ENCODE assay signal across 18 cellular contexts in genomic region chr14:71332476-71332875, GRCh38. TPM values are rescaled to one million over a fixed set of nuclear protein-coding genes. Genes with fewer than 3 reads are reported as not detected.
DNase-seq lines count a peak whose midpoint lies in the region; ATAC-seq, FAIRE-seq and TF ChIP-seq lines count a peak whose summit lies in the region.
"Had no signal": no experiment of that assay in that cellular context is flagged by ENCODE, and none has a peak within 500 bp of the region (broad histone marks: within the 10 kb centered on the region; RNA-seq: fewer than 3 reads in every experiment).

No MANE protein-coding gene starts in this region.

- no peak for TF ChIP-seq CTCF in GM12878 (IDR thresholded peaks at IDR 0.05 in 2 of 3, conservative IDR thresholded peaks at IDR 0.05 in 1 of 3; ENCODE audit: control insufficient read depth in 2 of 3, extremely low read depth in 1 of 3, insufficient read depth in 1 of 3, low read depth in 3 of 3, low read length in 3 of 3)
- no peak for TF ChIP-seq CTCF in GM10248 (IDR thresholded peaks at IDR 0.05; ENCODE audit: control extremely low read depth, extremely low read depth, low read depth, missing control alignments)

- H3K9me3 Mint-ChIP-seq in activated CD4-positive, alpha-beta T cell treated with anti-CD3 and anti-CD28 coated beads, Interleukin-2, amount 10 ng/mL, durations not matched to agents 24 days and 14 days: peaks cover 13% of the 10 kb centered on the region
- peaks cover 9% of the 10 kb centered on the region for H3K9me3 Mint-ChIP-seq in activated T-helper 1 cell treated with anti-CD3 and anti-CD28 coated beads, Interleukin-12 subunit alpha, Interleukin-12 subunit beta, Interleukin-2, Interleukin-4 antibody, amounts not matched to agents 30 ng/mL and 10 ng/mL and 1 ng/mL, durations not matched to agents 14 hours and 24 hours and 36 hours

- peaks cover 37% of the 10 kb centered on the region for H3K4me1 ChIP-seq in GM12878 (ENCODE audit: control insufficient read depth, insufficient read depth, low read length)
- H3K4me1 ChIP-seq: HAP-1 had no signal

- H3K4me2 ChIP-seq in GM12878 (ENCODE audit: control insufficient read depth, insufficient read depth): no peak overlapping the region

- no TSS peak for BruUV-seq in GM12878 (replicated peaks; lab: Mats Ljungman, UMichigan)

- no peak overlapping the region for H3K4me3 ChIP-seq in GM12878
- H3K4me3 ChIP-seq: BLaER1, GM23248, HAP-1 had no signal

- peak overlapping the region; percentile 45 for H3K27ac Mint-ChIP-seq in activated CD4-positive, alpha-beta T cell treated with anti-CD3 and anti-CD28 coated beads, Interleukin-2, amount 10 ng/mL, durations not matched to agents 24 days and 14 days
- H3K27ac Mint-ChIP-seq in activated T-helper 1 cell treated with anti-CD3 and anti-CD28 coated beads, Interleukin-12 subunit alpha, Interleukin-12 subunit beta, Interleukin-2, Interleukin-4 antibody, amounts not matched to agents 30 ng/mL and 10 ng/mL and 1 ng/mL, durations not matched to agents 14 hours and 24 hours and 36 hours: peak overlapping the region; percentile 20
- H3K27ac Mint-ChIP-seq: CD14-positive monocyte; CD4-positive, alpha-beta memory T cell had no signal

- no peak for ATAC-seq in GM12878
- ATAC-seq in stimulated activated naive CD8-positive, alpha-beta T cell treated with anti-CD3 and anti-CD28 coated beads, Interleukin-15, Interleukin-2, amounts not matched to agents 100 U/mL and 50 U/mL, for 24 hours: peak; percentile 34
- no peak for ATAC-seq in GM19328 (IDR thresholded peaks at IDR 0.05; ENCODE audit: unreplicated experiment)
- no peak for ATAC-seq in HG03196 (IDR thresholded peaks at IDR 0.05; ENCODE audit: unreplicated experiment)

- no peak for FAIRE-seq in GM12878 (lab: Jason Lieb, UNC)

- no peak overlapping the region for H3K4me3 Mint-ChIP-seq in activated CD4-positive, alpha-beta T cell treated with anti-CD3 and anti-CD28 coated beads, Interleukin-2, amount 10 ng/mL, durations not matched to agents 24 days and 14 days
- H3K4me3 Mint-ChIP-seq in activated T-helper 1 cell treated with anti-CD3 and anti-CD28 coated beads, Interleukin-12 subunit alpha, Interleukin-12 subunit beta, Interleukin-2, Interleukin-4 antibody, amounts not matched to agents 30 ng/mL and 10 ng/mL and 1 ng/mL, durations not matched to agents 14 hours and 24 hours and 36 hours: no peak overlapping the region
- H3K4me3 Mint-ChIP-seq: CD14-positive monocyte; CD4-positive, alpha-beta memory T cell had no signal

- no peaks in the 10 kb centered on the region for H3K27me3 Mint-ChIP-seq in activated CD4-positive, alpha-beta T cell treated with anti-CD3 and anti-CD28 coated beads, Interleukin-2, amount 10 ng/mL, durations not matched to agents 24 days and 14 days
- no peaks in the 10 kb centered on the region for H3K27me3 Mint-ChIP-seq in activated T-helper 1 cell treated with anti-CD3 and anti-CD28 coated beads, Interleukin-12 subunit alpha, Interleukin-12 subunit beta, Interleukin-2, Interleukin-4 antibody, amounts not matched to agents 30 ng/mL and 10 ng/mL and 1 ng/mL, durations not matched to agents 14 hours and 24 hours and 36 hours (ENCODE audit: insufficient read depth)
- H3K27me3 Mint-ChIP-seq: CD4-positive, alpha-beta memory T cell had no signal

- no peak for DNase-seq in activated CD4-positive, alpha-beta T cell treated with anti-CD3 and anti-CD28 coated beads, Interleukin-2, amount 10 ng/mL, durations not matched to agents 24 days and 14 days
- no peak for DNase-seq in activated CD4-positive, alpha-beta T cell treated with anti-CD3 and anti-CD28 coated beads, Interleukin-2, amount 50 U/mL, for 4 hours
- no peak for DNase-seq in activated T-helper 1 cell treated with anti-CD3 and anti-CD28 coated beads, Interleukin-12 subunit alpha, Interleukin-12 subunit beta, Interleukin-2, Interleukin-4 antibody, amounts not matched to agents 30 ng/mL and 10 ng/mL and 1 ng/mL, durations not matched to agents 14 hours and 24 hours and 36 hours (ENCODE audit: low spot score)
- DNase-seq in GM12878 (ENCODE audit: low read depth, low spot score): no peak
- no peak for DNase-seq in stimulated activated naive CD8-positive, alpha-beta T cell treated with anti-CD3 and anti-CD28 coated beads, Interleukin-15, Interleukin-2, amounts not matched to agents 100 U/mL and 50 U/mL, for 24 hours
- no peak for DNase-seq in GM10248 (ENCODE audit: extremely low spot score)
- DNase-seq: 8988T; CD4-positive, alpha-beta memory T cell; DMS153; DMS79; GDM1; GM23248 had no signal

- no peak overlapping the region for H3K9ac ChIP-seq in GM12878 (ENCODE audit: control insufficient read depth, insufficient read depth, low read length)
- H3K9ac ChIP-seq: BLaER1, GM23248 had no signal

- H3K9me3 ChIP-seq in GM12878 (replicated peaks; ENCODE audit: control insufficient read depth, insufficient read depth, low read length): peaks cover 11% of the 10 kb centered on the region
- H3K9me3 ChIP-seq: HAP-1 had no signal

- peaks cover 2% of the 10 kb centered on the region in 2 experiments; a peak in 2 of 4 replicates for H3K36me3 ChIP-seq in GM12878 (ENCODE audit: control insufficient read depth in 2 of 2, insufficient read depth in 2 of 2, low read length in 1 of 2)
- H3K36me3 ChIP-seq: HAP-1 had no signal

- RAD21 ChIA-PET in GM12878 (lab: Charles Lee; ENCODE audit: unreplicated experiment): interaction anchor here (1.1 to 1.3 kb wide), 2 partner anchors 31 to 98 kb away, joined by 3 to 6 read pairs; no protein-coding TSS in a partner anchor

- no peak for TF ChIP-seq POLR2A in GM12878 (IDR thresholded peaks at IDR 0.05; ENCODE audit: low read depth, low read length)

- no peaks in the 10 kb centered on the region for H4K20me1 ChIP-seq in GM12878 (ENCODE audit: control insufficient read depth, insufficient read depth)
- H4K20me1 ChIP-seq: BLaER1 had no signal

- intact Hi-C loops in activated CD4-positive, alpha-beta T cell treated with anti-CD3 and anti-CD28 coated beads, Interleukin-2, amount 10 ng/mL, durations not matched to agents 24 days and 14 days (cut with micrococcal nuclease): loop anchor here (1.0 to 5.0 kb wide), 7 partner anchors 8 to 223 kb away; partner anchors contain the start of gene SIPA1L1
- intact Hi-C loops in activated T-helper 1 cell treated with anti-CD3 and anti-CD28 coated beads, Interleukin-12 subunit alpha, Interleukin-12 subunit beta, Interleukin-2, Interleukin-4 antibody, amounts not matched to agents 30 ng/mL and 10 ng/mL and 1 ng/mL, durations not matched to agents 14 hours and 24 hours and 36 hours (cut with micrococcal nuclease): loop anchor here (1.0 to 2.0 kb wide), 11 partner anchors 12 to 310 kb away; partner anchors contain the start of gene SIPA1L1
- intact Hi-C loops in GM12878 (cut with micrococcal nuclease; ENCODE audit: unreplicated experiment): no loop called here

- H2AFZ ChIP-seq in GM12878 (ENCODE audit: control insufficient read depth, low read depth, low read length): no peak overlapping the region
- H2AFZ ChIP-seq: GM23248 had no signal

- SMC1A ChIA-PET in GM12878 (lab: Charles Lee; ENCODE audit: uncharacterized antibody, unreplicated experiment): interaction anchor here (0.6 to 2.9 kb wide), 7 partner anchors 10 to 120 kb away, joined by 3 to 11 read pairs (median 3); no protein-coding TSS in a partner anchor

- CTCF ChIA-PET in GM12878 (lab: Yijun Ruan, JAX) (interaction anchor here (0.6 to 1.0 kb wide), 3 partner anchors 10 to 107 kb away, joined by 3 read pairs; no protein-coding TSS in a partner anchor), GM10248 (lab: Yijun Ruan, JAX) (interaction anchor here (0.7 to 2.9 kb wide), 3 partner anchors 10 to 262 kb away, joined by 3 to 11 read pairs (median 3); no protein-coding TSS in a partner anchor)

- H3K27me3 ChIP-seq in GM12878 (replicated peaks in 1 of 2; ENCODE audit: control insufficient read depth in 2 of 2, insufficient read depth in 2 of 2, low read length in 1 of 2): no peaks in the 10 kb centered on the region
- H3K27me3 ChIP-seq: BLaER1 had no signal

- H3K36me3 Mint-ChIP-seq in activated CD4-positive, alpha-beta T cell treated with anti-CD3 and anti-CD28 coated beads, Interleukin-2, amount 10 ng/mL, durations not matched to agents 24 days and 14 days (ENCODE audit: low read depth): peaks cover 51% of the 10 kb centered on the region
- H3K36me3 Mint-ChIP-seq in activated T-helper 1 cell treated with anti-CD3 and anti-CD28 coated beads, Interleukin-12 subunit alpha, Interleukin-12 subunit beta, Interleukin-2, Interleukin-4 antibody, amounts not matched to agents 30 ng/mL and 10 ng/mL and 1 ng/mL, durations not matched to agents 14 hours and 24 hours and 36 hours (ENCODE audit: low read depth): peaks cover 52% of the 10 kb centered on the region

- POLR2A ChIA-PET in GM12878 (lab: Charles Lee): interaction anchor here (0.7 to 1.4 kb wide), 3 partner anchors 9 to 68 kb away, joined by 3 to 5 read pairs (median 4); no protein-coding TSS in a partner anchor
- POLR2A ChIA-PET in GM10248 (lab: Yijun Ruan, JAX): no interaction called here

- H3K27ac ChIP-seq in GM12878 (ENCODE audit: control insufficient read depth, insufficient read depth): 0 out of 2 replicates have a peak overlapping the region, but pooled peaks have one; percentile 6
- H3K27ac ChIP-seq: BLaER1, GM23248, HL-60 had no signal

- in situ Hi-C loops in GM12878 (cut with MboI): no loop called here

- peaks cover 97% of the 10 kb centered on the region for H3K79me2 ChIP-seq in GM12878 (ENCODE audit: control insufficient read depth, insufficient read depth, low read length)

- H3K4me1 Mint-ChIP-seq in activated CD4-positive, alpha-beta T cell treated with anti-CD3 and anti-CD28 coated beads, Interleukin-2, amount 10 ng/mL, durations not matched to agents 24 days and 14 days: peaks cover 57% of the 10 kb centered on the region
- peaks cover 67% of the 10 kb centered on the region for H3K4me1 Mint-ChIP-seq in activated T-helper 1 cell treated with anti-CD3 and anti-CD28 coated beads, Interleukin-12 subunit alpha, Interleukin-12 subunit beta, Interleukin-2, Interleukin-4 antibody, amounts not matched to agents 30 ng/mL and 10 ng/mL and 1 ng/mL, durations not matched to agents 14 hours and 24 hours and 36 hours (ENCODE audit: low read depth)

- TF ChIP-seq RAD21 in GM12878 (IDR thresholded peaks at IDR 0.05; ENCODE audit: insufficient read depth, low read depth, low read length): no peak

- TF ChIP-seq EP300 in GM12878 (IDR thresholded peaks at IDR 0.05; ENCODE audit: borderline replicate concordance in 1 of 2, control insufficient read depth in 1 of 2, low read depth in 2 of 2, low read length in 2 of 2): no peak

RNA-seq across cellular contexts. Expression of gene SIPA1L1, which starts 12.2 kb away (rescaled TPM):
- 69.7 and 72.6 TPM in 2 replicates for total RNA-seq in activated CD4-positive, alpha-beta T cell treated with anti-CD3 and anti-CD28 coated beads, Interleukin-2, amount 10 ng/mL, durations not matched to agents 24 days and 14 days
- 98.0 and 98.9 TPM in 2 replicates for total RNA-seq in activated T-helper 1 cell treated with anti-CD3 and anti-CD28 coated beads, Interleukin-12 subunit alpha, Interleukin-12 subunit beta, Interleukin-2, Interleukin-4 antibody, amounts not matched to agents 30 ng/mL and 10 ng/mL and 1 ng/mL, durations not matched to agents 14 hours and 24 hours and 36 hours
- total RNA-seq in GM12878 (2013; cell fraction: nucleolus; rRNA removed): 385 TPM in 2 replicates
- 36.4 and 42.6 TPM in 2 replicates for total RNA-seq in GM12878 (2014; rRNA removed)
- total RNA-seq in GM12878 (2014; rRNA removed; fragmentation: Illumina TruSeq; extraction: Trizol): 44.9 and 49.7 TPM in 2 replicates
- total RNA-seq in GM12878 (2021): 78.5 and 79.0 TPM in 2 replicates
- polyA plus RNA-seq in GM12878 (2011; ENCODE audit: low read depth): 35.6 TPM
- polyA plus RNA-seq in GM12878 (2011; rRNA removed): 42.5 and 53.9 TPM in 2 replicates
- polyA plus RNA-seq in GM12878 (2011; cell fraction: cytosol; rRNA removed): 66.6 and 71.1 TPM in 2 replicates
- 145 and 156 TPM in 2 replicates for polyA plus RNA-seq in GM12878 (2011; cell fraction: nucleus; rRNA removed)
- 51.2 and 65.2 TPM in 2 replicates for polyA plus RNA-seq in GM12878 (2012)
- polyA plus RNA-seq in GM12878 (2014; fragmentation: Illumina TruSeq; extraction: Trizol): 52.9 and 66.8 TPM in 2 replicates
- polyA plus RNA-seq in GM12878 (2014; fragmentation: Nextera tagmentation; extraction: Ambion mirVana): 10 to 100 TPM; 14.3 to 19.7 TPM
- 43.6 and 50.7 TPM in 2 replicates for polyA plus RNA-seq in GM12878 (2014; rRNA removed)
- 10 to 100 TPM; 59.1 to 66.2 TPM for polyA plus RNA-seq in GM12878 (2016; fragmentation: Nextera tagmentation; extraction: Ambion mirVana)
- 121 and 126 TPM in 2 replicates for polyA minus RNA-seq in GM12878 (2011; rRNA and poly(A)+ RNA removed)
- polyA minus RNA-seq in GM12878 (2011; cell fraction: cytosol; rRNA and poly(A)+ RNA removed): 54.1 and 71.3 TPM in 2 replicates
- polyA minus RNA-seq in GM12878 (2011; cell fraction: nucleus; rRNA and poly(A)+ RNA removed): 105 and 154 TPM in 2 replicates
